1 cellular context compared by ENCODE assay signal in the genomic region with DNA sequence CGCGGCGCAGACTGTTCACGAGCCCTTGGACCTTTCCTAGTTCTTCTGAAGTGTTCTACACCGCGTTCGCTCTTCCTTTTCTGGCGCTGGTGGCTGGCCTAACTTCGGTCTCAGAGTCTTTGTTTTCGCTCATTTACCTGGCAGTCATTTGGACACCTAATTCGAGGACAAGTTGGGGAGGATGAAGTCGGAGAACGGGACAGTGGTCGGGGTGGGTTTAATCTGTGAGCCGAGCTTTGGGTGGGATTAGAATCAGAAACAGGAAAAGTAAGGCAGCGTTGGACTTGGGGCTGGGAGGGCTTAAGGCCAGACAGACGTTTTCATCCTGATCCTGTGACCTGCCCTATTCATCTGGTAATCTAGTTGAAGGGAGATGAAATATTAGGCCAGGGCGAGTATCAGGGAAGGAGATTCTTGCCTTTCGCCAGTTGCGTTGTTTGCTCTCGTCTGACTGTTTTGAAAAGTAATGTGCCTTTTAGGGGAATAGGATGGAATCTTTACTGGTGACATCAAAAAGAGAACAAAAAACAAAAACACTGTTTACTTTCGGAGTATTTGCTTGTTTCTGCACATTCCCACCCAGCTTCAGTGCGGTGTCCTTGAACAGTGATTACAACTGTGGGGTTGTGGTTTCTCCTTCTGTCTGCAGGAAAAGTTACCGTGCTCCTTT.
TF ChIP-seq lines count a peak whose summit lies in the region.

No MANE protein-coding gene starts in this region.

TF ChIP-seq in HCT116, 20 proteins besides CTCF, POLR2A, EP300 and RAD21 (continued from another document):
- TF ChIP-seq, protein P1, sequence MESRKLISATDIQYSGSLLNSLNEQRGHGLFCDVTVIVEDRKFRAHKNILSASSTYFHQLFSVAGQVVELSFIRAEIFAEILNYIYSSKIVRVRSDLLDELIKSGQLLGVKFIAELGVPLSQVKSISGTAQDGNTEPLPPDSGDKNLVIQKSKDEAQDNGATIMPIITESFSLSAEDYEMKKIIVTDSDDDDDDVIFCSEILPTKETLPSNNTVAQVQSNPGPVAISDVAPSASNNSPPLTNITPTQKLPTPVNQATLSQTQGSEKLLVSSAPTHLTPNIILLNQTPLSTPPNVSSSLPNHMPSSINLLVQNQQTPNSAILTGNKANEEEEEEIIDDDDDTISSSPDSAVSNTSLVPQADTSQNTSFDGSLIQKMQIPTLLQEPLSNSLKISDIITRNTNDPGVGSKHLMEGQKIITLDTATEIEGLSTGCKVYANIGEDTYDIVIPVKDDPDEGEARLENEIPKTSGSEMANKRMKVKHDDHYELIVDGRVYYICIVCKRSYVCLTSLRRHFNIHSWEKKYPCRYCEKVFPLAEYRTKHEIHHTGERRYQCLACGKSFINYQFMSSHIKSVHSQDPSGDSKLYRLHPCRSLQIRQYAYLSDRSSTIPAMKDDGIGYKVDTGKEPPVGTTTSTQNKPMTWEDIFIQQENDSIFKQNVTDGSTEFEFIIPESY (IDR thresholded peaks at IDR 0.05; ENCODE audit: extremely low read depth, insufficient replicate concordance, low read length), result no peak
- TF ChIP-seq ZNF274 (IDR thresholded peaks at IDR 0.05; ENCODE audit: low read depth, low read length), result no peak
- no peak for TF ChIP-seq ELF1 (IDR thresholded peaks at IDR 0.05; ENCODE audit: borderline replicate concordance, low read depth)
- no peak for TF ChIP-seq CBX3 (IDR thresholded peaks at IDR 0.05; ENCODE audit: low read depth)
- TF ChIP-seq, protein P2, sequence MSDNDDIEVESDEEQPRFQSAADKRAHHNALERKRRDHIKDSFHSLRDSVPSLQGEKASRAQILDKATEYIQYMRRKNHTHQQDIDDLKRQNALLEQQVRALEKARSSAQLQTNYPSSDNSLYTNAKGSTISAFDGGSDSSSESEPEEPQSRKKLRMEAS (IDR thresholded peaks at IDR 0.05), result no peak
- TF ChIP-seq EGR1 (IDR thresholded peaks at IDR 0.05; ENCODE audit: low read depth), result no peak
- TF ChIP-seq YY1 (IDR thresholded peaks at IDR 0.05; ENCODE audit: extremely low read depth, insufficient replicate concordance, low read depth, low read length), result no peak
- TF ChIP-seq EZH2 (IDR thresholded peaks at IDR 0.05), result no peak
- no peak for TF ChIP-seq SRF (IDR thresholded peaks at IDR 0.05; ENCODE audit: low read depth)
- TF ChIP-seq POLR2AphosphoS5 (IDR thresholded peaks at IDR 0.05; ENCODE audit: low read depth, low read length), result no peak
- TF ChIP-seq SP1 (IDR thresholded peaks at IDR 0.05; ENCODE audit: low read depth), result no peak
TF ChIP-seq in HCT116: peak in this region for 0.
